In the genomic region with DNA sequence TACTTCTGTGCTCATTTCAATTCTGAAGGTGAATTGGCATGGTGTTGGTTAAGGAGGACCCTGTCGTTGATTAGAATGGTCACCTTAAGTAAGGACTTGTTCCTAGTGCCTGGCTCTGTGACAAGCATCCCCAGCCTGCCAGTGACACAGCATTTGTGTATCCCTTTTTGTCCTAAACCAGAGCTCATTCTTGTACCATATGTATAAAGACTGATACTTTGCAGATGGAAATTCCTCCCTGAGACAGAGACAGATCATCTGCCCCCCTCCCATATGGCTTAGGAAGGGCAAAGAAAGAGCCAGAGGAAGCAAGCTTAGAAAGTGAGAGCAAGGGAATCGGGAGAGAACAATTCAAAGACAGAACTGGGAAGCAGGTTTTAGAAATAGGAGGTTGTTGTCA, we compare ENCODE assay signal across 16 cellular contexts. TPM values are rescaled to one million over a fixed set of nuclear protein-coding genes. Genes with fewer than 3 reads are reported as not detected.
DNase-seq lines count a peak whose midpoint lies in the region; TF ChIP-seq lines count a peak whose summit lies in the region.
"Had no signal": no experiment of that assay in that cellular context is flagged by ENCODE, and none has a peak within 500 bp of the region (broad histone marks: within the 10 kb centered on the region; RNA-seq: fewer than 3 reads in every experiment).

No MANE protein-coding gene starts in this region.

- H3K27me3 Mint-ChIP-seq in CD4-positive, alpha-beta memory T cell: no peaks in the 10 kb centered on the region
- H3K27me3 Mint-ChIP-seq in IgD-negative memory B cell (peaks cover 4% of the 10 kb centered on the region), neural crest cell (ENCODE audit: low read depth) (no peaks in the 10 kb centered on the region)

- POLR2A ChIA-PET in CD4-positive, alpha-beta memory T cell (lab: Charles Lee; ENCODE audit: partially characterized antibody): interaction anchor here (0.9 to 2.0 kb wide), 4 partner anchors 12 to 80 kb away, joined by 3 to 7 read pairs (median 4); no protein-coding TSS in a partner anchor

- intact Hi-C loops in CD4-positive, alpha-beta memory T cell (cut with micrococcal nuclease): loop anchor here (10.0 kb wide), 1 partner anchor 387 kb away; a partner anchor contains a TSS
- intact Hi-C loops in spleen (cut with DNase I; ENCODE audit: low total_unique reads): no loop called here

- peaks cover 33 to 60% (median 47%) of the 10 kb centered on the region in 4 donors for H3K4me1 Mint-ChIP-seq in CD4-positive, alpha-beta memory T cell
- H3K4me1 Mint-ChIP-seq in IgD-negative memory B cell (peaks cover 1 to 13% (median 10%) of the 10 kb centered on the region in 3 donors), neural crest cell (peaks cover 42% of the 10 kb centered on the region)

- H3K9me3 ChIP-seq in CD4-positive, alpha-beta memory T cell (ENCODE audit: control insufficient read depth in 1 of 2, low read length in 2 of 2): no peaks in the 10 kb centered on the region
- H3K9me3 ChIP-seq in spleen: no peaks in the 10 kb centered on the region
- H3K9me3 ChIP-seq: right lobe of liver, SJCRH30 had no signal

- no peaks in the 10 kb centered on the region for H3K36me3 Mint-ChIP-seq in CD4-positive, alpha-beta memory T cell
- H3K36me3 Mint-ChIP-seq in IgD-negative memory B cell (no peaks in the 10 kb centered on the region), neural crest cell (ENCODE audit: low read depth) (no peaks in the 10 kb centered on the region)
- H3K36me3 Mint-ChIP-seq: naive B cell had no signal

- no peak for DNase-seq in CD4-positive, alpha-beta memory T cell
- DNase-seq in neural crest cell (ENCODE audit: low read depth, low spot score): no peak
- DNase-seq in NCI-H1417 treated with DMSO at 0.1 percent for 48 hours (lab: John Stamatoyannopoulos, UW): no peak
- DNase-seq in cerebellar nuclear complex (lab: John Stamatoyannopoulos, UW): no peak
- no peak for DNase-seq in NAMALWA (ENCODE audit: low spot score)
- DNase-seq in spleen: no peak
- DNase-seq: head of caudate nucleus, left cardiac atrium, naive B cell, NCI-H2171, right lobe of liver, SJCRH30, WERI-Rb-1 had no signal

- H3K27ac Mint-ChIP-seq in CD4-positive, alpha-beta memory T cell: peak overlapping the region; percentile 91 to 99 (median 98)
- peak overlapping the region in 2 of 3 donors; percentile 64 to 91 for H3K27ac Mint-ChIP-seq in IgD-negative memory B cell
- H3K27ac Mint-ChIP-seq in neural crest cell (ENCODE audit: unreplicated experiment): peak overlapping the region; percentile 44

- no peak overlapping the region for H3K4me3 ChIP-seq in CD4-positive, alpha-beta memory T cell (ENCODE audit: low read length in 2 of 2)
- no peak overlapping the region for H3K4me3 ChIP-seq in spleen
- H3K4me3 ChIP-seq: cardiac muscle cell, right lobe of liver, SJCRH30 had no signal

- peak overlapping the region in 6 of 8 donors; percentile 29 to 84 (median 58) for H3K4me3 Mint-ChIP-seq in CD4-positive, alpha-beta memory T cell
- H3K4me3 Mint-ChIP-seq in IgD-negative memory B cell (no peak overlapping the region), neural crest cell (no peak overlapping the region)
- H3K4me3 Mint-ChIP-seq: naive B cell had no signal

- H3K9me3 Mint-ChIP-seq in CD4-positive, alpha-beta memory T cell: no peaks in the 10 kb centered on the region
- H3K9me3 Mint-ChIP-seq in IgD-negative memory B cell: no peaks in the 10 kb centered on the region
- no peaks in the 10 kb centered on the region for H3K9me3 Mint-ChIP-seq in neural crest cell
- H3K9me3 Mint-ChIP-seq: naive B cell had no signal

- 40 to 87% (median 62%) methylated on average over 2 of the region's 2 CpGs for WGBS in spleen, 5 donors

- H3K27me3 ChIP-seq in CD4-positive, alpha-beta memory T cell (ENCODE audit: insufficient read depth, low read length): no peaks in the 10 kb centered on the region
- no peaks in the 10 kb centered on the region for H3K27me3 ChIP-seq in spleen (replicated peaks in 1 of 7)
- H3K27me3 ChIP-seq: cardiac muscle cell, right lobe of liver, SJCRH30 had no signal

- no peak for TF ChIP-seq CTCF in neural crest cell (conservative IDR thresholded peaks at IDR 0.05)
- no peak for TF ChIP-seq CTCF in spleen (IDR thresholded peaks at IDR 0.05 in 8 of 11, conservative IDR thresholded peaks at IDR 0.05 in 3 of 11)

- no peak for TF ChIP-seq POLR2A in spleen (IDR thresholded peaks at IDR 0.05)

- no peaks in the 10 kb centered on the region for H3K36me3 ChIP-seq in CD4-positive, alpha-beta memory T cell (ENCODE audit: insufficient read depth, low read length)
- H3K36me3 ChIP-seq in spleen: no peaks in the 10 kb centered on the region
- H3K36me3 ChIP-seq: cardiac muscle cell, right lobe of liver, SJCRH30, WERI-Rb-1 had no signal

- H3K27ac ChIP-seq in CD4-positive, alpha-beta memory T cell (ENCODE audit: low read depth, low read length): peak overlapping the region; percentile 57
- H3K27ac ChIP-seq in cingulate gyrus (ENCODE audit: low read depth, low read length) (peak overlapping the region; percentile 88), spleen (no peak overlapping the region)
- H3K27ac ChIP-seq: cardiac muscle cell, right lobe of liver, SJCRH30, WERI-Rb-1 had no signal

- peaks cover 50% of the 10 kb centered on the region for H3K4me1 ChIP-seq in CD4-positive, alpha-beta memory T cell (ENCODE audit: insufficient read depth, low read length)
- peaks cover 6 to 25% (median 19%) of the 10 kb centered on the region in 6 donors for H3K4me1 ChIP-seq in spleen
- H3K4me1 ChIP-seq: right lobe of liver had no signal

- CTCF ChIA-PET in CD4-positive, alpha-beta memory T cell (lab: Charles Lee; ENCODE audit: partially characterized antibody): interaction anchor here (1.0 to 2.0 kb wide), 2 partner anchors 25 to 28 kb away, joined by 3 to 8 read pairs; no protein-coding TSS in a partner anchor

RNA-seq across cellular contexts. Expression of a gene that starts 13.1 kb away (rescaled TPM):
- not detected for total RNA-seq in CD4-positive, alpha-beta memory T cell
- 1 to 10 TPM in 1 of 2 donors, under 1 TPM in 1; 0.26 to 1.8 TPM for polyA plus RNA-seq in CD4-positive, alpha-beta memory T cell
- polyA plus RNA-seq in IgD-negative memory B cell: 0.40 TPM
- 0.14 TPM in 1 of 2 replicates, not detected in the other for total RNA-seq in neural crest cell
- total RNA-seq in spleen: under 1 TPM in 2 of 7 donors, not detected in 5; 0.46 to 0.51 TPM
- 1 to 10 TPM in 1 of 3 donors, under 1 TPM in 2; 0.13 to 3.4 (median 0.33) TPM for polyA plus RNA-seq in spleen
- polyA plus RNA-seq: cardiac muscle cell had no signal

Comparison
In these comparisons a context has a peak if more than half of its experiments do, and no peak if none do; other contexts are left out.
1. H3K27ac ChIP-seq: peak in CD4-positive, alpha-beta memory T cell (single experiment) and cingulate gyrus (single experiment); none in spleen (0 of 8).
2. H3K27ac Mint-ChIP-seq: peak in every context shown above with its lines; median percentile 98 in CD4-positive, alpha-beta memory T cell; 78 in IgD-negative memory B cell; 44 in neural crest cell.
3. H3K4me3 Mint-ChIP-seq: peak in CD4-positive, alpha-beta memory T cell (6 of 8); none in IgD-negative memory B cell (0 of 4) and neural crest cell (single experiment).